ENCODE assay signal across 8 cellular contexts in the genomic region with DNA sequence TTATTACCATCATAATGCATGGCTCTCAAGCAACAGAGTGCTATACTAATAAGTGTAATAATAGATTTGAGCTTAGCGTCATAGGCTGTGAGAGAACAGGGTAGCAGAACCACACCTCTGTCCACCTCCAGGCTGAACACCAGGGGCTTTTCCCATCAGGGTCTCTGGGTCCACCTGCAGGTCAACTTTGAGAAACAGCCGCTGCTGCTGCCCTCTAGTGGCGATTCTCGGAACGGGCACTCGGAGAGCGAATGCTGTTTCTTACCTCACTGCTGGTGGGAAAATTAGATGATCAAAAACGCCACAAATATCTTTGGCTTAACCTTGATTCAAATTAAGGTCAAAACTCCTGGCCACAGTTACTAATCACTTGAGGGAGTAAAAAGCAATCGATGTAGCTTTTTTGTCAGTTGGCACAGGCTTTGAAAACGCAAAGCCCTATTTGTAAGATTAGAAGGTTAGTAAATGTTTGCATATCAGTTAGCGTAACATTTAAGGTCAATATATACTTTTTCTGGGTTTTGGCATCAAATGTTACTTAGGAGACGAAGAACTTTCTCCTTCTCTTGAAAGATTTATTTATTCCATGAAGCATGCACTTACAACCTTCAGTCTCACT.
DNase-seq lines count a peak whose midpoint lies in the region; ATAC-seq lines count a peak whose summit lies in the region.

No MANE protein-coding gene starts in this region.

- H3K27me3 ChIP-seq in right cardiac atrium (ENCODE audit: control insufficient read depth, insufficient read depth): no peaks in the 10 kb centered on the region

- no peaks in the 10 kb centered on the region for H3K4me1 Mint-ChIP-seq in activated naive CD4-positive, alpha-beta T cell treated with anti-CD3 and anti-CD28 coated beads for 36 hours (ENCODE audit: low read depth)

- peaks cover 57% of the 10 kb centered on the region for H3K27me3 Mint-ChIP-seq in activated naive CD4-positive, alpha-beta T cell treated with anti-CD3 and anti-CD28 coated beads for 36 hours (ENCODE audit: low read depth)

- WGBS in right cardiac atrium: 16% methylated on average over 12 of the region's 12 CpGs

- intact Hi-C loops in activated naive CD4-positive, alpha-beta T cell treated with anti-CD3 and anti-CD28 coated beads for 36 hours (cut with micrococcal nuclease): no loop called here
- intact Hi-C loops in right cardiac atrium (cut with DNase I): no loop called here

- DNase-seq in activated gamma-delta T cell treated with Interleukin-2 at 50 U/mL for 16 hours (peak; percentile 56), activated gamma-delta T cell (lab: John Stamatoyannopoulos, UW) (no peak), RPMI7951 (ENCODE audit: low read depth) (peak; percentile 11), right cardiac atrium (peak in 2 of 3 donors; percentile 66 to 75)
- peak; percentile 81 for DNase-seq in activated naive CD4-positive, alpha-beta T cell treated with anti-CD3 and anti-CD28 coated beads for 36 hours
- DNase-seq in stimulated activated CD4-positive, alpha-beta T cell treated with anti-CD3 and anti-CD28 coated beads, Interleukin-15, amount 100 ng/mL, for 48 hours (ENCODE audit: low read depth in 2 of 2): peak; percentile 28 to 41

- H3K9me3 Mint-ChIP-seq in activated naive CD4-positive, alpha-beta T cell treated with anti-CD3 and anti-CD28 coated beads for 36 hours: no peaks in the 10 kb centered on the region

- no peaks in the 10 kb centered on the region for H3K36me3 Mint-ChIP-seq in activated naive CD4-positive, alpha-beta T cell treated with anti-CD3 and anti-CD28 coated beads for 36 hours (ENCODE audit: low read depth)

- no peak overlapping the region for H3K4me3 ChIP-seq in right cardiac atrium (ENCODE audit: low read length)

- H3K4me1 ChIP-seq in right cardiac atrium (ENCODE audit: control insufficient read depth, insufficient read depth, low read length): no peaks in the 10 kb centered on the region

- ATAC-seq in HG03135 (IDR thresholded peaks at IDR 0.05; ENCODE audit: unreplicated experiment): peak; percentile 60
- no peak for ATAC-seq in right cardiac atrium
- ATAC-seq in HG02973 (IDR thresholded peaks at IDR 0.05; ENCODE audit: unreplicated experiment): no peak

- no peak overlapping the region for H3K27ac Mint-ChIP-seq in activated naive CD4-positive, alpha-beta T cell treated with anti-CD3 and anti-CD28 coated beads for 36 hours

- H3K4me3 Mint-ChIP-seq in activated naive CD4-positive, alpha-beta T cell treated with anti-CD3 and anti-CD28 coated beads for 36 hours: no peak overlapping the region

- CTCF ChIA-PET in activated naive CD4-positive, alpha-beta T cell treated with anti-CD3 and anti-CD28 coated beads for 36 hours (lab: Charles Lee): interaction anchor here (0.6 to 1.5 kb wide), 8 partner anchors 11 to 716 kb away, joined by 3 to 5 read pairs (median 3); no protein-coding TSS in a partner anchor

- no peak overlapping the region for H3K27ac ChIP-seq in right cardiac atrium (ENCODE audit: low read length)

- H3K9me3 ChIP-seq in right cardiac atrium (ENCODE audit: control insufficient read depth, low read length): no peaks in the 10 kb centered on the region
